ENCODE assay signal across 13 cellular contexts in the genomic region with DNA sequence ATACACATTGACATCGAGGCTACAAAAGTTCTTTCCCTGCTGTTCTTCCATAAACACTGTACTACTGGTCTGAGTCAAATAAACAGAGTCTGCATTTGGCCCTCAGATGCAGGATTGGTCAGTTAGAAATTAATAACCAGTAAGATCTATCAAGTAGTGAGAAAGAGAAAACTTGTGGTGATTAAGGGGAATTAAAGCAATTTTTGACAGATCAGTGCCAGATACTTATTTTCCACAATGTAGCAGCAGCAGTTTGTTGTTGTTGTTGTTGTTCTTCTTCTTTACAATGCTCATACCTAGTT.
A peak's percentile ranks its signal among the peaks of the same experiment; 100 is the strongest.
DNase-seq lines count a peak whose midpoint lies in the region; ATAC-seq, FAIRE-seq and TF ChIP-seq lines count a peak whose summit lies in the region.
"Had no signal": no experiment of that assay in that cellular context is flagged by ENCODE, and none has a peak within 500 bp of the region (broad histone marks: within the 10 kb centered on the region; RNA-seq: fewer than 3 reads in every experiment).

No MANE protein-coding gene starts in this region.

- H3K9me3 Mint-ChIP-seq in type B pancreatic cell: no peaks in the 10 kb centered on the region

- no peaks in the 10 kb centered on the region for H3K36me3 Mint-ChIP-seq in type B pancreatic cell

- H3K27ac ChIP-seq in heart left ventricle (peak overlapping the region in 7 of 12 donors; percentile 50 to 71 (median 66)), SU-DHL-6 (ENCODE audit: low read depth, low read length) (no peak overlapping the region)
- H3K27ac ChIP-seq: HL-60 had no signal

- peaks cover 92% of the 10 kb centered on the region for H3K79me2 ChIP-seq in SU-DHL-6 (ENCODE audit: insufficient read depth, low read length)

- H3K27me3 Mint-ChIP-seq in type B pancreatic cell: no peaks in the 10 kb centered on the region

- peaks cover 8% of the 10 kb centered on the region for H4K20me1 ChIP-seq in SU-DHL-6 (ENCODE audit: low read depth, low read length)

- H3K4me3 ChIP-seq in heart left ventricle (peak overlapping the region in 8 of 12 donors; percentile 1 to 36 (median 22)), SU-DHL-6 (ENCODE audit: insufficient read depth, low read length, poor library complexity, severe bottlenecking) (no peak overlapping the region)

- peaks cover 3% of the 10 kb centered on the region; the same call in 1 of the 2 replicates for H3F3A ChIP-seq in SU-DHL-6 (ENCODE audit: insufficient read depth)

- no peak for DNase-seq in heart left ventricle
- no peak for DNase-seq in Right ventricle myocardium superior
- DNase-seq in type B pancreatic cell (ENCODE audit: extremely low spot score, unreplicated experiment): no peak
- DNase-seq in germinal center (ENCODE audit: low spot score): no peak
- no peak for DNase-seq in GM19239 (ENCODE audit: insufficient read length, low spot score)
- DNase-seq in GM03348 (ENCODE audit: low spot score): no peak
- DNase-seq: aorta, foreskin melanocyte, NCI-H1436 treated with DMSO at 0.1 percent for 48 hours had no signal

- H3K27ac Mint-ChIP-seq in type B pancreatic cell: peak overlapping the region; percentile 48

- TF ChIP-seq CTCF in heart left ventricle (IDR thresholded peaks at IDR 0.05) (no peak), SU-DHL-6 (IDR thresholded peaks at IDR 0.05; ENCODE audit: insufficient read depth, low read length, poor library complexity, severe bottlenecking) (no peak), type B pancreatic cell (conservative IDR thresholded peaks at IDR 0.05) (no peak)

- peak overlapping the region; percentile 2 for H3K4me2 ChIP-seq in SU-DHL-6 (ENCODE audit: low read depth, low read length, poor library complexity, severe bottlenecking)

- H2AFZ ChIP-seq in SU-DHL-6 (ENCODE audit: low read depth, low read length, severe bottlenecking): no peak overlapping the region

- no peaks in the 10 kb centered on the region for H3K27me3 ChIP-seq in heart left ventricle
- H3K27me3 ChIP-seq in SU-DHL-6 (ENCODE audit: low read length): no peaks in the 10 kb centered on the region

- peaks cover 17% of the 10 kb centered on the region for H3K4me1 Mint-ChIP-seq in type B pancreatic cell (ENCODE audit: unreplicated experiment)

- H3K9me3 ChIP-seq in heart left ventricle (no peaks in the 10 kb centered on the region), SU-DHL-6 (ENCODE audit: insufficient read depth, low read length) (no peaks in the 10 kb centered on the region)

- TF ChIP-seq POLR2A in heart left ventricle (IDR thresholded peaks at IDR 0.05): no peak

- intact Hi-C loops in heart left ventricle (cut with DNase I): loop anchor here in 1 of 10 donors (2.0 kb wide), 1 partner anchor 84 kb away; the partner anchor contains the start of gene IKZF2
- intact Hi-C loops in Right ventricle myocardium superior (cut with DNase I): no loop called here

- WGBS in heart left ventricle, 4 donors: 13 to 40% (median 16%) methylated on average over 1 of the region's 1 CpG

- H3K4me1 ChIP-seq in heart left ventricle: peaks cover 0 to 34% (median 8%) of the 10 kb centered on the region in 12 donors

- H3K36me3 ChIP-seq in heart left ventricle (no peaks in the 10 kb centered on the region), SU-DHL-6 (ENCODE audit: low read length) (no peaks in the 10 kb centered on the region)

- H3K9me2 ChIP-seq in SU-DHL-6 (replicated peaks; ENCODE audit: insufficient read depth, low read length): no peaks in the 10 kb centered on the region

- ATAC-seq in heart left ventricle (peak in 1 of 4 donors; percentile 39), Right ventricle myocardium superior (ENCODE audit: poor library complexity) (no peak)

- FAIRE-seq in islet of Langerhans (lab: Jason Lieb, UNC) (peak; percentile 5), GM19239 (lab: Jason Lieb, UNC) (no peak)
- FAIRE-seq: RCC 7860 had no signal

- peak overlapping the region; percentile 46 for H3K4me3 Mint-ChIP-seq in type B pancreatic cell

- peak overlapping the region; percentile 5; the same call in 1 of the 2 replicates for H3K9ac ChIP-seq in SU-DHL-6 (ENCODE audit: low read length)
